Comparison of ENCODE assay signal across 15 cellular contexts in genomic region chr6:29603456-29603855, GRCh38. TPM values are rescaled to one million over a fixed set of nuclear protein-coding genes. Genes with fewer than 3 reads are reported as not detected.
A peak's percentile ranks its signal among the peaks of the same experiment; 100 is the strongest.
DNase-seq lines count a peak whose midpoint lies in the region; ATAC-seq lines count a peak whose summit lies in the region.
"Had no signal": no experiment of that assay in that cellular context is flagged by ENCODE, and none has a peak within 500 bp of the region (broad histone marks: within the 10 kb centered on the region; RNA-seq: fewer than 3 reads in every experiment).

No MANE protein-coding gene starts in this region.

- DNase-seq in T-helper 17 cell (no peak), memory B cell (ENCODE audit: low spot score in 2 of 2) (no peak)
- DNase-seq in stimulated activated CD4-positive, alpha-beta T cell treated with anti-CD3 and anti-CD28 coated beads, Interleukin-4, amount 100 ng/mL, for 4 hours: no peak
- no peak for DNase-seq in effector CD8-positive, alpha-beta T cell (lab: John Stamatoyannopoulos, UW)
- DNase-seq: CD4-positive, alpha-beta memory T cell; GOT3 had no signal

- H3K36me3 Mint-ChIP-seq in T-helper 17 cell (ENCODE audit: low read depth) (peaks cover 31% of the 10 kb centered on the region), memory B cell (peaks cover 48% of the 10 kb centered on the region)

- H3K9me3 ChIP-seq in T-helper 17 cell (ENCODE audit: control insufficient read depth, low read length, poor library complexity, severe bottlenecking): no peaks in the 10 kb centered on the region
- H3K9me3 ChIP-seq: A549, BE2C had no signal

- H3K27ac Mint-ChIP-seq in T-helper 17 cell: peak overlapping the region; percentile 74
- H3K27ac Mint-ChIP-seq in memory B cell: peak overlapping the region; percentile 60

- no peaks in the 10 kb centered on the region for H3K9me3 Mint-ChIP-seq in memory B cell
- H3K9me3 Mint-ChIP-seq: CD4-positive, alpha-beta memory T cell had no signal

- H3K27ac ChIP-seq in cingulate gyrus (ENCODE audit: low read depth, low read length): peak overlapping the region; percentile 50
- H3K27ac ChIP-seq: A549, C4-2B had no signal

- H3K4me1 Mint-ChIP-seq in T-helper 17 cell: peaks cover 22% of the 10 kb centered on the region
- no peaks in the 10 kb centered on the region for H3K4me1 Mint-ChIP-seq in memory B cell
- H3K4me1 Mint-ChIP-seq: CD4-positive, alpha-beta memory T cell had no signal

- H3K27me3 Mint-ChIP-seq in T-helper 17 cell (no peaks in the 10 kb centered on the region), memory B cell (no peaks in the 10 kb centered on the region)
- H3K27me3 Mint-ChIP-seq: CD4-positive, alpha-beta memory T cell had no signal

- H3K4me3 Mint-ChIP-seq in T-helper 17 cell (no peak overlapping the region), memory B cell (no peak overlapping the region)
- H3K4me3 Mint-ChIP-seq: CD4-positive, alpha-beta memory T cell had no signal

- ATAC-seq in T-helper 17 cell (no peak), memory B cell (ENCODE audit: low read depth) (no peak), GM21723 (IDR thresholded peaks at IDR 0.05; ENCODE audit: unreplicated experiment) (no peak), GM19397 (IDR thresholded peaks at IDR 0.05; ENCODE audit: unreplicated experiment) (no peak)

RNA-seq across cellular contexts. Expression of gene OR2H2, which starts 18.5 kb away (rescaled TPM):
- not detected for total RNA-seq in T-helper 17 cell
- total RNA-seq: CD4-positive, alpha-beta memory T cell; G401; GM12878; K562 had no signal

RNA-seq across cellular contexts. Expression of gene GABBR1, which starts 29.5 kb away (rescaled TPM):
- total RNA-seq in T-helper 17 cell: 100 to 1,000 TPM; 101 to 139 TPM

RNA-seq across cellular contexts. Expression of gene UBD, which starts 43.9 kb away (rescaled TPM):
- not detected for total RNA-seq in T-helper 17 cell
- total RNA-seq: CD4-positive, alpha-beta memory T cell; K562 had no signal

RNA-seq across cellular contexts. Expression of gene MOG, which starts 53.4 kb away (rescaled TPM):
- total RNA-seq in T-helper 17 cell: not detected
- total RNA-seq: CD4-positive, alpha-beta memory T cell; G401; GM12878; K562 had no signal
